In the genomic region with DNA sequence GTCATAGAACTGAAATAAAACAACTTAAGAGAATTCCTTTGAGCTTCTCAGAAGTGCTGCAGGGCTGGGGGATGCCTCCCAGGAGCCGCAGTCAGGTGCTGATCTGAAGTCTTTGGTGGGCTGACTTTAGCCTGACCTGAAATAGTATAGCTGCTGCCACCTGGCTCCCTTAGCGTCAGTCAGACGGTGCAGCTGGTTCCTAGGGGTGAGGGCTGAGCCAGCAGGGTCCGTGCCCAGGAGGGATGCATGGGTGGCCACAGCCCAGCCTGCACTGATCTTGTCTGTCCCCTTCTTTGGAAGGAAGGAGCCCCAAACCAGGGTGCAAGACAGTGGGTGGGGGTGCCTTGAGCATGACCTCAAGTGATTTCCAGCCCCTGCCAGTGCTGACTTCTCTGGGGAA, we compare ENCODE assay signal across 22 cellular contexts. TPM values are rescaled to one million over a fixed set of nuclear protein-coding genes. Genes with fewer than 3 reads are reported as not detected.
DNase-seq lines count a peak whose midpoint lies in the region; ATAC-seq and TF ChIP-seq lines count a peak whose summit lies in the region.
"Had no signal": no experiment of that assay in that cellular context is flagged by ENCODE, and none has a peak within 500 bp of the region (broad histone marks: within the 10 kb centered on the region; RNA-seq: fewer than 3 reads in every experiment).

No MANE protein-coding gene starts in this region.

- POLR2A ChIA-PET in SK-N-SH (lab: Yijun Ruan, JAX): no interaction called here

- H3K36me3 ChIP-seq in SK-N-SH (replicated peaks in 1 of 2; ENCODE audit: control insufficient read depth in 1 of 2, insufficient read depth in 2 of 2, low read length in 1 of 2) (no peaks in the 10 kb centered on the region), skeletal muscle tissue (ENCODE audit: control insufficient read depth in 3 of 3, insufficient read depth in 3 of 3, low read length in 3 of 3) (no peaks in the 10 kb centered on the region)
- H3K36me3 ChIP-seq: HAP-1, suprapubic skin had no signal

- no peak for TF ChIP-seq RAD21 in SK-N-SH (IDR thresholded peaks at IDR 0.05; ENCODE audit: low read length)

- H3F3A ChIP-seq in SK-N-SH (replicated peaks; ENCODE audit: insufficient read depth): no peaks in the 10 kb centered on the region

- no peaks in the 10 kb centered on the region for H3K79me2 ChIP-seq in SK-N-SH (ENCODE audit: insufficient read depth)

- TF ChIP-seq EP300 in SK-N-SH (IDR thresholded peaks at IDR 0.05; ENCODE audit: borderline replicate concordance in 1 of 2, low read depth in 1 of 2, low read length in 1 of 2): no peak

- 27% methylated on average over 4 of the region's 4 CpGs for WGBS in SK-N-SH (ENCODE audit: low lambda C conversion rate)

- H3K27ac ChIP-seq in SK-N-SH (ENCODE audit: low read depth in 2 of 2, low read length in 1 of 2) (peak overlapping the region in 1 of 2 experiments; percentile 74; a peak in 2 of 4 replicates), angular gyrus (ENCODE audit: low read depth, low read length) (peak overlapping the region; percentile 9), skeletal muscle tissue (ENCODE audit: low read depth, low read length) (peak overlapping the region; percentile 95)
- H3K27ac ChIP-seq: suprapubic skin had no signal

- H3K9ac ChIP-seq in SK-N-SH (no peak overlapping the region), skeletal muscle tissue (ENCODE audit: low read depth in 1 of 3, low read length in 3 of 3) (peak overlapping the region in 2 of 3 donors; percentile 59 to 83)

- no peak overlapping the region for H2AFZ ChIP-seq in SK-N-SH (ENCODE audit: low read depth)

- H3K4me3 ChIP-seq in SK-N-SH (ENCODE audit: low read depth in 2 of 2, low read length in 1 of 2): no peak overlapping the region; a peak in 1 of 4 replicates
- peak overlapping the region in 2 of 3 donors; percentile 34 to 49 for H3K4me3 ChIP-seq in skeletal muscle tissue (ENCODE audit: low read length in 3 of 3)
- H3K4me3 ChIP-seq: HAP-1, lung, suprapubic skin had no signal

- no peaks in the 10 kb centered on the region for H4K20me1 ChIP-seq in SK-N-SH (ENCODE audit: insufficient read depth)

- H3K9me3 ChIP-seq in SK-N-SH (no peaks in the 10 kb centered on the region), skeletal muscle tissue (ENCODE audit: control insufficient read depth in 3 of 3, low read length in 3 of 3) (no peaks in the 10 kb centered on the region)
- H3K9me3 ChIP-seq: HAP-1, suprapubic skin had no signal

- ATAC-seq in SK-N-SH treated with all-trans-retinoic acid at 6 μM for 48 hours: no peak
- ATAC-seq in GM21381 (IDR thresholded peaks at IDR 0.05; ENCODE audit: unreplicated experiment): no peak
- ATAC-seq: activated CD8-positive, alpha-beta memory T cell treated with anti-CD3 and anti-CD28 coated beads, Interleukin-2, amount 10 ng/mL, durations not matched to agents 7 days and 5 days; activated naive CD4-positive, alpha-beta T cell treated with anti-CD3 and anti-CD28 coated beads, Interleukin-2, amount 50 U/mL, for 72 hours; esophagus mucosa; PC-3; T-helper 17 cell had no signal

- peaks cover 39% of the 10 kb centered on the region for H3K27me3 ChIP-seq in SK-N-SH (ENCODE audit: insufficient read depth)
- H3K27me3 ChIP-seq in skeletal muscle tissue (ENCODE audit: control insufficient read depth in 3 of 3, insufficient read depth in 3 of 3, low read length in 3 of 3): no peaks in the 10 kb centered on the region

- DNase-seq in SK-N-SH: peak; percentile 51
- peak; percentile 31 for DNase-seq in NCI-H1105 treated with DMSO at 0.1 percent for 48 hours (lab: John Stamatoyannopoulos, UW)
- DNase-seq in DMS153 treated with DMSO at 0.1 percent for 48 hours (lab: John Stamatoyannopoulos, UW; ENCODE audit: unreplicated experiment): no peak
- DNase-seq in iPS-NIHi11 (ENCODE audit: low spot score): no peak
- DNase-seq: activated CD4-positive, alpha-beta T cell treated with anti-CD3 and anti-CD28 coated beads for 48 hours; activated CD8-positive, alpha-beta memory T cell treated with anti-CD3 and anti-CD28 coated beads, Interleukin-2, amount 10 ng/mL, durations not matched to agents 7 days and 5 days; CD4-positive, CD25-positive, alpha-beta regulatory T cell; effector memory CD4-positive, alpha-beta T cell; GDM1; hypothalamus; NCI-H2029; PC-3; T-helper 17 cell had no signal

- TF ChIP-seq CTCF in SK-N-SH (IDR thresholded peaks at IDR 0.05): no peak

- no peak overlapping the region for H3K4me2 ChIP-seq in SK-N-SH

- H3K4me1 ChIP-seq in SK-N-SH (ENCODE audit: control insufficient read depth in 1 of 2, insufficient read depth in 2 of 2, low read depth in 1 of 2, low read length in 1 of 2) (peaks cover 0 to 48% of the 10 kb centered on the region in 2 experiments; a peak in 2 of 4 replicates), skeletal muscle tissue (ENCODE audit: control insufficient read depth in 3 of 3, insufficient read depth in 3 of 3, low read length in 3 of 3) (peaks cover 56 to 81% (median 79%) of the 10 kb centered on the region in 3 donors)
- H3K4me1 ChIP-seq: HAP-1 had no signal

- H3K9me2 ChIP-seq in SK-N-SH: no peaks in the 10 kb centered on the region

- CTCF ChIA-PET in SK-N-SH (lab: Yijun Ruan, JAX): interaction anchor here (0.7 to 5.9 kb wide), 6 partner anchors 12 to 123 kb away, joined by 3 to 31 read pairs (median 4); partner anchors contain the start of gene MAPT

TF ChIP-seq in SK-N-SH, 30 proteins besides CTCF, POLR2A, EP300 and RAD21 (continues in another document):
- TF ChIP-seq ELF1 (IDR thresholded peaks at IDR 0.05) (no peak), JUND (IDR thresholded peaks at IDR 0.05) (no peak), SIN3A (IDR thresholded peaks at IDR 0.05; ENCODE audit: borderline replicate concordance, low read depth, low read length) (no peak), PBX3 (IDR thresholded peaks at IDR 0.05) (no peak), RFX5 (IDR thresholded peaks at IDR 0.05; ENCODE audit: low read length) (no peak), NRF1 (IDR thresholded peaks at IDR 0.05; ENCODE audit: low read depth, low read length) (no peak), EZH2phosphoT487 (IDR thresholded peaks at IDR 0.05; ENCODE audit: borderline replicate concordance, low read depth) (no peak), GABPA (IDR thresholded peaks at IDR 0.05; ENCODE audit: low read depth) (no peak), RXRA (IDR thresholded peaks at IDR 0.05; ENCODE audit: borderline replicate concordance, low read depth) (no peak)
- TF ChIP-seq, protein P1, sequence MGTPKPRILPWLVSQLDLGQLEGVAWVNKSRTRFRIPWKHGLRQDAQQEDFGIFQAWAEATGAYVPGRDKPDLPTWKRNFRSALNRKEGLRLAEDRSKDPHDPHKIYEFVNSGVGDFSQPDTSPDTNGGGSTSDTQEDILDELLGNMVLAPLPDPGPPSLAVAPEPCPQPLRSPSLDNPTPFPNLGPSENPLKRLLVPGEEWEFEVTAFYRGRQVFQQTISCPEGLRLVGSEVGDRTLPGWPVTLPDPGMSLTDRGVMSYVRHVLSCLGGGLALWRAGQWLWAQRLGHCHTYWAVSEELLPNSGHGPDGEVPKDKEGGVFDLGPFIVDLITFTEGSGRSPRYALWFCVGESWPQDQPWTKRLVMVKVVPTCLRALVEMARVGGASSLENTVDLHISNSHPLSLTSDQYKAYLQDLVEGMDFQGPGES (IDR thresholded peaks at IDR 0.05; ENCODE audit: low read depth, low read length): no peak

TF ChIP-seq in SK-N-SH treated with all-trans-retinoic acid at 6 μM for 48 hours, 23 proteins besides CTCF, POLR2A, EP300 and RAD21 (continues in another document):
- no peak for TF ChIP-seq PPARA (CRISPR knock-in tag; IDR thresholded peaks at IDR 0.05; ENCODE audit: borderline replicate concordance)
- TF ChIP-seq ZFP30 (CRISPR knock-in tag; IDR thresholded peaks at IDR 0.05): no peak
- no peak for TF ChIP-seq GLIS3 (CRISPR knock-in tag; IDR thresholded peaks at IDR 0.05)
- TF ChIP-seq TOX (CRISPR knock-in tag; IDR thresholded peaks at IDR 0.05; ENCODE audit: borderline replicate concordance): no peak
- TF ChIP-seq CSDC2 (CRISPR knock-in tag; IDR thresholded peaks at IDR 0.05): no peak
- TF ChIP-seq BACH2 (CRISPR knock-in tag; IDR thresholded peaks at IDR 0.05; ENCODE audit: borderline replicate concordance): no peak
- TF ChIP-seq, protein P2, sequence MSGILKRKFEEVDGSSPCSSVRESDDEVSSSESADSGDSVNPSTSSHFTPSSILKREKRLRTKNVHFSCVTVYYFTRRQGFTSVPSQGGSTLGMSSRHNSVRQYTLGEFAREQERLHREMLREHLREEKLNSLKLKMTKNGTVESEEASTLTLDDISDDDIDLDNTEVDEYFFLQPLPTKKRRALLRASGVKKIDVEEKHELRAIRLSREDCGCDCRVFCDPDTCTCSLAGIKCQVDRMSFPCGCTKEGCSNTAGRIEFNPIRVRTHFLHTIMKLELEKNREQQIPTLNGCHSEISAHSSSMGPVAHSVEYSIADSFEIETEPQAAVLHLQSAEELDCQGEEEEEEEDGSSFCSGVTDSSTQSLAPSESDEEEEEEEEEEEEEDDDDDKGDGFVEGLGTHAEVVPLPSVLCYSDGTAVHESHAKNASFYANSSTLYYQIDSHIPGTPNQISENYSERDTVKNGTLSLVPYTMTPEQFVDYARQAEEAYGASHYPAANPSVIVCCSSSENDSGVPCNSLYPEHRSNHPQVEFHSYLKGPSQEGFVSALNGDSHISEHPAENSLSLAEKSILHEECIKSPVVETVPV (CRISPR knock-in tag; IDR thresholded peaks at IDR 0.05): no peak
- no peak for TF ChIP-seq ZNF8 (CRISPR knock-in tag; IDR thresholded peaks at IDR 0.05)
- no peak for TF ChIP-seq RARB (CRISPR knock-in tag; IDR thresholded peaks at IDR 0.05)
- no peak for TF ChIP-seq OSR1 (CRISPR knock-in tag; IDR thresholded peaks at IDR 0.05)
- no peak for TF ChIP-seq ZFP3 (CRISPR knock-in tag; IDR thresholded peaks at IDR 0.05)
- no peak for TF ChIP-seq ZC3H10 (CRISPR knock-in tag; IDR thresholded peaks at IDR 0.05)
- TF ChIP-seq, protein P3, sequence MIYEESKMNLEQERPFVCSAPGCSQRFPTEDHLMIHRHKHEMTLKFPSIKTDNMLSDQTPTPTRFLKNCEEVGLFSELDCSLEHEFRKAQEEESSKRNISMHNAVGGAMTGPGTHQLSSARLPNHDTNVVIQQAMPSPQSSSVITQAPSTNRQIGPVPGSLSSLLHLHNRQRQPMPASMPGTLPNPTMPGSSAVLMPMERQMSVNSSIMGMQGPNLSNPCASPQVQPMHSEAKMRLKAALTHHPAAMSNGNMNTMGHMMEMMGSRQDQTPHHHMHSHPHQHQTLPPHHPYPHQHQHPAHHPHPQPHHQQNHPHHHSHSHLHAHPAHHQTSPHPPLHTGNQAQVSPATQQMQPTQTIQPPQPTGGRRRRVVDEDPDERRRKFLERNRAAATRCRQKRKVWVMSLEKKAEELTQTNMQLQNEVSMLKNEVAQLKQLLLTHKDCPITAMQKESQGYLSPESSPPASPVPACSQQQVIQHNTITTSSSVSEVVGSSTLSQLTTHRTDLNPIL (CRISPR knock-in tag; IDR thresholded peaks at IDR 0.05; ENCODE audit: low read depth): no peak

RNA-seq across cellular contexts. Expression of gene MAPT, which starts 11.5 kb away (rescaled TPM):
- polyA plus RNA-seq in SK-N-SH (2012; rRNA removed): 0.47 and 0.74 TPM in 2 replicates
- 0.33 and 0.49 TPM in 2 replicates for polyA plus RNA-seq in SK-N-SH (2012; cell fraction: cytosol; rRNA removed)
- polyA plus RNA-seq in SK-N-SH (2012; cell fraction: nucleus; rRNA removed): 0.85 and 1.1 TPM in 2 replicates
- total RNA-seq in skeletal muscle tissue: 4.7 TPM

Comparison
In these comparisons a context has a peak if more than half of its experiments do, and no peak if none do; other contexts are left out.
1. DNase-seq: peak in SK-N-SH (single experiment) and NCI-H1105 treated with DMSO at 0.1 percent for 48 hours (single experiment); none in DMS153 treated with DMSO at 0.1 percent for 48 hours (single experiment) and iPS-NIHi11 (single experiment).
2. H3K4me3 ChIP-seq: peak in skeletal muscle tissue (2 of 3); none in SK-N-SH (0 of 2).